In the genomic region with DNA sequence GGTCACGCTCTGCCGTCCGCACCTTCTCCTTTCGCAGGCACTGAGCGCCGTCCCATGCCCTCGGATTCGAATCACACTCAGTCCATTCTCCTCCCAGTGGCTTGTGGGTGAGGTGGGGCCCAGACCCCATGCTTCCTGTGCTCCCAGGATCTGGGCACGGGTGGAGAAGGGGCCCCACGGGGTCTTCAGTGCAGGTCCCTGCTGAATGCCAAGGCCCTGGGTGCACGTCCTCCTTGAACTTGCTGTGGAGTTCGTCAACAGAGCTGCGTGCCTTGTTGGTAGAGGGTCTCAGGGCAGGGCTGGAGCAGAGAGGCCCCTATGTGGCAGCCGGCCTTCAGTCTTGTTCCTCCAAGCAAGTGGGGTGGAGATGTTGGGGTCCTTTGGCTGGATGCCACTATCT, we compare ENCODE assay signal across 18 cellular contexts.
"Had no signal": no experiment of that assay in that cellular context is flagged by ENCODE, and none has a peak within 500 bp of the region (broad histone marks: within the 10 kb centered on the region; RNA-seq: fewer than 3 reads in every experiment).

No MANE protein-coding gene starts in this region.

- H3K27ac ChIP-seq: KMS-11 had no signal

- H3K4me3 Mint-ChIP-seq: activated CD4-positive, alpha-beta memory T cell treated with anti-CD3 and anti-CD28 coated beads for 36 hours; activated CD4-positive, alpha-beta T cell treated with anti-CD3 and anti-CD28 coated beads, Interleukin-2, amount 10 ng/mL, durations not matched to agents 7 days and 5 days; activated naive CD4-positive, alpha-beta T cell treated with anti-CD3 and anti-CD28 coated beads for 36 hours; activated T-cell treated with anti-CD3 and anti-CD28 coated beads, Interleukin-2, amount 50 U/mL, for 4 hours had no signal

- H3K27me3 Mint-ChIP-seq: activated CD4-positive, alpha-beta T cell treated with anti-CD3 and anti-CD28 coated beads, Interleukin-2, amount 10 ng/mL, durations not matched to agents 7 days and 5 days had no signal

- H3K27ac Mint-ChIP-seq: activated CD4-positive, alpha-beta memory T cell treated with anti-CD3 and anti-CD28 coated beads for 36 hours; activated CD4-positive, alpha-beta T cell treated with anti-CD3 and anti-CD28 coated beads, Interleukin-2, amount 10 ng/mL, durations not matched to agents 7 days and 5 days; activated naive CD4-positive, alpha-beta T cell treated with anti-CD3 and anti-CD28 coated beads for 36 hours had no signal

- H3K9me3 Mint-ChIP-seq: activated CD4-positive, alpha-beta memory T cell treated with anti-CD3 and anti-CD28 coated beads for 36 hours; activated CD4-positive, alpha-beta T cell treated with anti-CD3 and anti-CD28 coated beads, Interleukin-2, amount 10 ng/mL, durations not matched to agents 7 days and 5 days; activated naive CD4-positive, alpha-beta T cell treated with anti-CD3 and anti-CD28 coated beads for 36 hours; activated T-cell treated with anti-CD3 and anti-CD28 coated beads, Interleukin-2, amount 50 U/mL, for 4 hours had no signal

- H3K4me2 ChIP-seq: KMS-11 had no signal

- DNase-seq: activated CD4-positive, alpha-beta memory T cell treated with anti-CD3 and anti-CD28 coated beads for 36 hours; activated CD4-positive, alpha-beta T cell treated with anti-CD3 and anti-CD28 coated beads, Interleukin-2, amount 10 ng/mL, durations not matched to agents 7 days and 5 days; activated CD4-positive, CD25-positive, alpha-beta regulatory T cell; activated CD8-positive, alpha-beta memory T cell treated with anti-CD3 and anti-CD28 coated beads for 24 hours; activated effector memory CD4-positive, alpha-beta T cell treated with anti-CD3 and anti-CD28 coated beads, Interleukin-2, amount 50 U/mL, for 16 hours; activated naive CD4-positive, alpha-beta T cell treated with anti-CD3 and anti-CD28 coated beads for 36 hours; activated T-cell treated with anti-CD3 and anti-CD28 coated beads, Interleukin-2, amount 50 U/mL, for 4 hours; MM.1S; NCI-H1105; NCI-H146; NCI-H187 treated with DMSO at 0.1 percent for 48 hours; NCI-H2081 treated with DMSO at 0.1 percent for 48 hours; NCI-H446; NCI-H524; SHP77 treated with DMSO at 0.1 percent for 48 hours; T-helper 2 cell; T1000 had no signal
